ENCODE assay signal across 13 cellular contexts in genomic region chr14:90275455-90275814, GRCh38. TPM values are rescaled to one million over a fixed set of nuclear protein-coding genes. Genes with fewer than 3 reads are reported as not detected.
DNase-seq lines count a peak whose midpoint lies in the region; ATAC-seq, FAIRE-seq and TF ChIP-seq lines count a peak whose summit lies in the region.
"Had no signal": no experiment of that assay in that cellular context is flagged by ENCODE, and none has a peak within 500 bp of the region (broad histone marks: within the 10 kb centered on the region; RNA-seq: fewer than 3 reads in every experiment).

No MANE protein-coding gene starts in this region.

- H3K27ac ChIP-seq in HepG2 (ENCODE audit: extremely low read length, insufficient read depth, low read length) (no peak overlapping the region), testis (peak overlapping the region in 1 of 2 donors; percentile 19), SJCRH30 (no peak overlapping the region)

- H3K36me3 ChIP-seq in HepG2 (replicated peaks in 1 of 2; ENCODE audit: control insufficient read depth in 1 of 2, insufficient read depth in 2 of 2, low read length in 2 of 2) (peaks cover 10 to 50% of the 10 kb centered on the region in 2 experiments), testis (ENCODE audit: low read depth, missing control alignments) (no peaks in the 10 kb centered on the region), SJCRH30 (peaks cover 34% of the 10 kb centered on the region)

- ATAC-seq in activated naive CD4-positive, alpha-beta T cell treated with anti-CD3 and anti-CD28 coated beads, Interleukin-2, amount 50 U/mL, for 72 hours = peak in 1 of 2 donors; percentile 33
- ATAC-seq in HepG2 = 0 out of 3 replicates have a peak, but pooled peaks have one; percentile 4

- no peaks in the 10 kb centered on the region for H3K9me3 Mint-ChIP-seq in activated naive CD4-positive, alpha-beta T cell treated with anti-CD3 and anti-CD28 coated beads, Interleukin-2, amount 50 U/mL, for 24 hours
- H3K9me3 Mint-ChIP-seq in activated naive CD4-positive, alpha-beta T cell treated with anti-CD3 and anti-CD28 coated beads, Interleukin-2, amount 50 U/mL, for 72 hours = no peaks in the 10 kb centered on the region
- H3K9me3 Mint-ChIP-seq: neural crest cell had no signal

- H3K4me1 ChIP-seq in HepG2 (ENCODE audit: insufficient read depth, low read length) (no peaks in the 10 kb centered on the region), testis (peaks cover 19% of the 10 kb centered on the region), SJCRH30 (no peaks in the 10 kb centered on the region)

- no peak for TF ChIP-seq CTCF in HepG2 (CRISPR knock-in tag; IDR thresholded peaks at IDR 0.05)
- no peak for TF ChIP-seq CTCF in testis (IDR thresholded peaks at IDR 0.05)

- TF ChIP-seq EP300 in HepG2 (IDR thresholded peaks at IDR 0.05; ENCODE audit: low read depth in 2 of 2, low read length in 2 of 2) (no peak), HepG2 (CRISPR knock-in tag; IDR thresholded peaks at IDR 0.05; ENCODE audit: borderline replicate concordance) (no peak)

- H3K4me1 Mint-ChIP-seq in activated naive CD4-positive, alpha-beta T cell treated with anti-CD3 and anti-CD28 coated beads, Interleukin-2, amount 50 U/mL, for 24 hours = peaks cover 19% of the 10 kb centered on the region
- H3K4me1 Mint-ChIP-seq: B cell, neural crest cell had no signal

- peak overlapping the region; percentile 94 for H3K27ac Mint-ChIP-seq in activated naive CD4-positive, alpha-beta T cell treated with anti-CD3 and anti-CD28 coated beads, Interleukin-2, amount 50 U/mL, for 24 hours
- H3K27ac Mint-ChIP-seq in activated naive CD4-positive, alpha-beta T cell treated with anti-CD3 and anti-CD28 coated beads, Interleukin-2, amount 50 U/mL, for 72 hours = peak overlapping the region; percentile 84 to 86
- H3K27ac Mint-ChIP-seq: B cell had no signal

- H3K79me2 ChIP-seq in HepG2 (ENCODE audit: insufficient read depth, low read length) = no peaks in the 10 kb centered on the region

- H3K27me3 Mint-ChIP-seq in activated naive CD4-positive, alpha-beta T cell treated with anti-CD3 and anti-CD28 coated beads, Interleukin-2, amount 50 U/mL, for 24 hours = no peaks in the 10 kb centered on the region
- H3K27me3 Mint-ChIP-seq: B cell had no signal

- H3K4me3 Mint-ChIP-seq in activated naive CD4-positive, alpha-beta T cell treated with anti-CD3 and anti-CD28 coated beads, Interleukin-2, amount 50 U/mL, for 24 hours = peak overlapping the region; percentile 33
- H3K4me3 Mint-ChIP-seq: B cell, neural crest cell had no signal

- no peak overlapping the region for H2AFZ ChIP-seq in HepG2 (ENCODE audit: low read length)

- no peaks in the 10 kb centered on the region for H4K20me1 ChIP-seq in HepG2 (ENCODE audit: insufficient read depth, low read length)

- CTCF ChIA-PET in HepG2 (lab: Yijun Ruan, JAX; ENCODE audit: low intra/inter-chr PET ratio, low total read pairs) = no interaction called here

- no peak overlapping the region for H3K9ac ChIP-seq in HepG2 (ENCODE audit: insufficient read depth, low read depth, low read length)

- no peak for DNase-seq in activated naive CD4-positive, alpha-beta T cell (lab: John Stamatoyannopoulos, UW)
- no peak for DNase-seq in activated naive CD4-positive, alpha-beta T cell treated with anti-CD3 and anti-CD28 coated beads, Interleukin-2, amount 50 U/mL, for 72 hours (ENCODE audit: low spot score in 2 of 2)
- DNase-seq in HepG2 (ENCODE audit: low spot score) (no peak), testis (peak; percentile 12), OCI-M2 (lab: John Stamatoyannopoulos, UW; ENCODE audit: unreplicated experiment) (no peak), SJCRH30 (no peak), NCI-H748 treated with DMSO at 0.1 percent for 48 hours (lab: John Stamatoyannopoulos, UW) (no peak)
- DNase-seq: activated gamma-delta T cell, NCI-H2171 treated with DMSO at 0.1 percent for 48 hours had no signal

- TF ChIP-seq RAD21 in HepG2 (CRISPR knock-in tag; IDR thresholded peaks at IDR 0.05) = no peak

- no peak for FAIRE-seq in HepG2 (lab: Jason Lieb, UNC)
- FAIRE-seq: GM18507 had no signal

- no peak overlapping the region for H3K4me2 ChIP-seq in HepG2 (ENCODE audit: low read depth, low read length)

- H3K4me3 ChIP-seq in HepG2 (replicated peaks in 1 of 3; ENCODE audit: insufficient read depth in 1 of 3, low read depth in 2 of 3, low read length in 3 of 3) (no peak overlapping the region), testis (no peak overlapping the region), SJCRH30 (no peak overlapping the region)

- intact Hi-C loops in HepG2 (cut with micrococcal nuclease; ENCODE audit: unreplicated experiment) (no loop called here), testis (cut with DNase I; ENCODE audit: low total_unique reads) (no loop called here)

- no peaks in the 10 kb centered on the region for H3K9me3 ChIP-seq in HepG2 (ENCODE audit: low read length)
- H3K9me3 ChIP-seq in testis = no peaks in the 10 kb centered on the region
- no peaks in the 10 kb centered on the region for H3K9me3 ChIP-seq in SJCRH30 (replicated peaks)

- H3K36me3 Mint-ChIP-seq in activated naive CD4-positive, alpha-beta T cell treated with anti-CD3 and anti-CD28 coated beads, Interleukin-2, amount 50 U/mL, for 24 hours = peaks cover 5% of the 10 kb centered on the region
- peaks cover 0 to under 1% of the 10 kb centered on the region in 2 donors for H3K36me3 Mint-ChIP-seq in activated naive CD4-positive, alpha-beta T cell treated with anti-CD3 and anti-CD28 coated beads, Interleukin-2, amount 50 U/mL, for 72 hours

- in situ Hi-C loops in HepG2 (cut with HindIII; ENCODE audit: extremely low pct_ligation_motif_present, low pct_unique_long_range_greater_than_20kb) = no loop called here

- POLR2A ChIA-PET in HepG2 (lab: Yijun Ruan, JAX) = no interaction called here

- 96% methylated on average over 6 of the region's 9 CpGs for WGBS in HepG2 (ENCODE audit: low lambda C conversion rate)
- WGBS in testis, 2 donors = 71 to 89% methylated on average over 9 of the region's 9 CpGs

- BruUV-seq in HepG2 (replicated peaks; lab: Mats Ljungman, UMichigan) = no TSS peak

- TF ChIP-seq POLR2A in HepG2 (IDR thresholded peaks at IDR 0.05; ENCODE audit: insufficient read depth in 1 of 2, low read depth in 2 of 2, low read length in 2 of 2) = no peak
- no peak for TF ChIP-seq POLR2A in testis (IDR thresholded peaks at IDR 0.05)

- H3K27me3 ChIP-seq in HepG2 (ENCODE audit: control insufficient read depth in 1 of 2, insufficient read depth in 2 of 2, low read length in 2 of 2) (no peaks in the 10 kb centered on the region), testis (no peaks in the 10 kb centered on the region), SJCRH30 (no peaks in the 10 kb centered on the region)

RNA-seq across cellular contexts. Expression of gene PSMC1, which starts 19.1 kb away (rescaled TPM):
- 100 to 1,000 TPM in 1 of 2 donors, 10 to 100 TPM in 1; 90.2 to 146 TPM for total RNA-seq in activated naive CD4-positive, alpha-beta T cell treated with anti-CD3 and anti-CD28 coated beads, Interleukin-2, amount 50 U/mL, for 72 hours
- total RNA-seq in HepG2 (2016; rRNA removed; fragmentation: Illumina TruSeq; extraction: Trizol) (167 and 271 TPM in 2 replicates), testis (100 to 1,000 TPM; 111 to 133 TPM)
- 24.3 and 31.2 TPM in 2 replicates for total RNA-seq in HepG2 (2016; cell fraction: cytosol; rRNA removed; fragmentation: Illumina TruSeq; extraction: Trizol; ENCODE audit: low read depth)
- total RNA-seq in HepG2 (2016; cell fraction: insoluble cytoplasmic fraction; rRNA removed; fragmentation: Illumina TruSeq; extraction: Trizol) = 177 and 276 TPM in 2 replicates
- total RNA-seq in HepG2 (2016; cell fraction: membrane; rRNA removed; fragmentation: Illumina TruSeq; extraction: Trizol) = 48.2 and 56.4 TPM in 2 replicates
- total RNA-seq in HepG2 (2016; cell fraction: nucleus; rRNA removed; fragmentation: Illumina TruSeq; extraction: Trizol) = 71.4 and 87.1 TPM in 2 replicates
- polyA plus RNA-seq in HepG2 (2011; rRNA removed) (41.9 and 48.6 TPM in 2 replicates), testis (ENCODE audit: insufficient read depth, low read depth, low replicate concordance) (300 TPM)
- 33.2 and 46.5 TPM in 2 replicates for polyA plus RNA-seq in HepG2 (2011; cell fraction: cytosol; rRNA removed)
- polyA plus RNA-seq in HepG2 (2011; cell fraction: nucleus; rRNA removed) = 15.1 and 17.6 TPM in 2 replicates
- polyA plus RNA-seq in HepG2 (2012) = 46.0 and 80.3 TPM in 2 replicates
- 37.4 and 37.8 TPM in 2 replicates for polyA plus RNA-seq in HepG2 (2016; cell fraction: cytosol; fragmentation: Illumina TruSeq; extraction: Trizol; ENCODE audit: low read depth)
- 266 and 272 TPM in 2 replicates for polyA plus RNA-seq in HepG2 (2016; cell fraction: insoluble cytoplasmic fraction; fragmentation: Illumina TruSeq; extraction: Trizol; ENCODE audit: low read depth)
- polyA plus RNA-seq in HepG2 (2016; cell fraction: membrane; fragmentation: Illumina TruSeq; extraction: Trizol; ENCODE audit: low read depth) = 40.5 and 49.0 TPM in 2 replicates
- 94.6 and 95.5 TPM in 2 replicates for polyA plus RNA-seq in HepG2 (2016; cell fraction: nucleus; fragmentation: Illumina TruSeq; extraction: Trizol; ENCODE audit: insufficient read depth, low read depth)
- polyA minus RNA-seq in HepG2 (2011; rRNA and poly(A)+ RNA removed; ENCODE audit: low replicate concordance) = 12.0 and 42.5 TPM in 2 replicates
- polyA minus RNA-seq in HepG2 (2011; cell fraction: cytosol; rRNA and poly(A)+ RNA removed) = 28.4 and 38.6 TPM in 2 replicates
- 53.9 and 71.6 TPM in 2 replicates for polyA minus RNA-seq in HepG2 (2011; cell fraction: nucleus; rRNA and poly(A)+ RNA removed)
- 172 and 173 TPM in 2 replicates for total RNA-seq in SJCRH30 (2014; rRNA removed; shearing (Covaris generic))

RNA-seq across cellular contexts. Expression of gene NRDE2, which starts 56.3 kb away (rescaled TPM):
- total RNA-seq in activated naive CD4-positive, alpha-beta T cell treated with anti-CD3 and anti-CD28 coated beads, Interleukin-2, amount 50 U/mL, for 72 hours = 10 to 100 TPM; 21.1 to 34.6 TPM
- total RNA-seq in HepG2 (2016; rRNA removed; fragmentation: Illumina TruSeq; extraction: Trizol) (12.5 and 16.9 TPM in 2 replicates), testis (10 to 100 TPM; 31.3 to 34.8 TPM)
- 2.5 and 3.0 TPM in 2 replicates for total RNA-seq in HepG2 (2016; cell fraction: cytosol; rRNA removed; fragmentation: Illumina TruSeq; extraction: Trizol; ENCODE audit: low read depth)
- total RNA-seq in HepG2 (2016; cell fraction: insoluble cytoplasmic fraction; rRNA removed; fragmentation: Illumina TruSeq; extraction: Trizol) = 14.5 and 15.2 TPM in 2 replicates
- 3.4 and 3.9 TPM in 2 replicates for total RNA-seq in HepG2 (2016; cell fraction: membrane; rRNA removed; fragmentation: Illumina TruSeq; extraction: Trizol)
- total RNA-seq in HepG2 (2016; cell fraction: nucleus; rRNA removed; fragmentation: Illumina TruSeq; extraction: Trizol) = 19.1 and 19.5 TPM in 2 replicates
- polyA plus RNA-seq in HepG2 (2011; rRNA removed) (5.6 TPM in 2 replicates), testis (ENCODE audit: insufficient read depth, low read depth, low replicate concordance) (16.7 TPM)
- polyA plus RNA-seq in HepG2 (2011; cell fraction: cytosol; rRNA removed) = 4.7 and 5.4 TPM in 2 replicates
- 12.3 and 13.4 TPM in 2 replicates for polyA plus RNA-seq in HepG2 (2011; cell fraction: nucleus; rRNA removed)
- polyA plus RNA-seq in HepG2 (2012) = 5.2 and 6.2 TPM in 2 replicates
- polyA plus RNA-seq in HepG2 (2016; cell fraction: cytosol; fragmentation: Illumina TruSeq; extraction: Trizol; ENCODE audit: low read depth) = 0.38 and 0.41 TPM in 2 replicates
- polyA plus RNA-seq in HepG2 (2016; cell fraction: insoluble cytoplasmic fraction; fragmentation: Illumina TruSeq; extraction: Trizol; ENCODE audit: low read depth) = 9.6 and 10.3 TPM in 2 replicates
- 0.86 and 0.92 TPM in 2 replicates for polyA plus RNA-seq in HepG2 (2016; cell fraction: membrane; fragmentation: Illumina TruSeq; extraction: Trizol; ENCODE audit: low read depth)
- 14.5 and 18.6 TPM in 2 replicates for polyA plus RNA-seq in HepG2 (2016; cell fraction: nucleus; fragmentation: Illumina TruSeq; extraction: Trizol; ENCODE audit: insufficient read depth, low read depth)
- 9.4 and 26.4 TPM in 2 replicates for polyA minus RNA-seq in HepG2 (2011; rRNA and poly(A)+ RNA removed; ENCODE audit: low replicate concordance)
- 3.1 and 3.3 TPM in 2 replicates for polyA minus RNA-seq in HepG2 (2011; cell fraction: cytosol; rRNA and poly(A)+ RNA removed)
- polyA minus RNA-seq in HepG2 (2011; cell fraction: nucleus; rRNA and poly(A)+ RNA removed) = 24.8 and 25.6 TPM in 2 replicates
- total RNA-seq in SJCRH30 (2014; rRNA removed; shearing (Covaris generic)) = 10.2 and 11.7 TPM in 2 replicates
